Comparison of ENCODE assay signal across 20 cellular contexts in the genomic region with DNA sequence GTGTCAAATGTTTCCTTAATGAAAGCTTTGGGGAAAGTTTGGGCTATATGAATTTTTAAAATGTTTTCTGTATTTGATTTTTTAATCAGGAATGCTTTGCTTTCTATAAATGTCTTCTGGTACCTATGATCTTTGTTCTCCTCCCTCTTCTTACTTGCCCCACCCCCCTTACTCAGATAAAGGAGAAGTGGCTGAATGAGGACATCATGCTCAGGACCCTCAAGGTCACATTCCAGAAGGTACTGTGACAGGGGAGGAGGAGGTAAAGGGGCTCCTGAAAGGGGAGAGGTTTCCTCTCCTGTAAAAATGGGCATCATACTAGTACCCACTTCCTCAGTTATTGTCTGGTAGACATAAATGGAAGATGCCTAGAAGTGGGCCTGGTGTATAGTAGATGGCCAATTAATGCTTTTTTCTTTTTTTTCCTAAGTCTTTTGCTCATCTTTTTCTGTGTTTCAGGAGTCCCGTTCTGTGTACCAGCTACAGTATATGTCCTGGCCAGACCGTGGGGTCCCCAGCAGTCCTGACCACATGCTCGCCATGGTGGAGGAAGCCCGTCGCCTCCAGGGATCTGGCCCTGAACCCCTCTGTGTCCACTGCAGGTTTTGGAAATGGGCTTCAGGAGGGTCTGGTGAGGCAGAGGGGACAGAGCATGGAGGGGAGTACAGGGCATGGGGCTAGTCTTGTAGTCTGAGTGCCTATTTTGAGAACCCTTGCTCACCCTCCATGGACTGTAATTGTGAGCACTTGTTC. TPM values are rescaled to one million over a fixed set of nuclear protein-coding genes. Genes with fewer than 3 reads are reported as not detected.
DNase-seq lines count a peak whose midpoint lies in the region; ATAC-seq, FAIRE-seq and TF ChIP-seq lines count a peak whose summit lies in the region.
"Had no signal": no experiment of that assay in that cellular context is flagged by ENCODE, and none has a peak within 500 bp of the region (broad histone marks: within the 10 kb centered on the region; RNA-seq: fewer than 3 reads in every experiment).

No MANE protein-coding gene starts in this region.

- H3K36me3 ChIP-seq in Karpas-422 (ENCODE audit: insufficient read depth, low read length) = peaks cover 18% of the 10 kb centered on the region
- peaks cover 29% of the 10 kb centered on the region; the same call in 2 of the 3 replicates for H3K36me3 ChIP-seq in K562 (ENCODE audit: control insufficient read depth, insufficient read depth, low read length)
- H3K36me3 ChIP-seq: adrenal gland had no signal

- H3K4me1 Mint-ChIP-seq in nephron progenitor cell = peaks cover 23% of the 10 kb centered on the region

- H3K9me1 ChIP-seq in K562 (ENCODE audit: control insufficient read depth, insufficient read depth, low read length) = no peaks in the 10 kb centered on the region

- WGBS in K562 (ENCODE audit: insufficient coverage, low coverage, missing lambda C conversion rate) = 84% methylated on average over 5 of the region's 5 CpGs

- no peak for ATAC-seq in K562
- no peak for ATAC-seq in HG02981 (IDR thresholded peaks at IDR 0.05; ENCODE audit: unreplicated experiment)
- ATAC-seq in HG02763 (IDR thresholded peaks at IDR 0.05; ENCODE audit: unreplicated experiment) = no peak
- no peak for ATAC-seq in HG02759 (IDR thresholded peaks at IDR 0.05; ENCODE audit: unreplicated experiment)
- ATAC-seq: PC-3 had no signal

- H3K9me3 ChIP-seq in Karpas-422 (ENCODE audit: low read length) (no peaks in the 10 kb centered on the region), K562 (replicated peaks; ENCODE audit: control insufficient read depth, insufficient read depth, low read depth, low read length) (0 out of 2 replicates have a peak, but pooled peaks cover 1% of the 10 kb centered on the region)
- H3K9me3 ChIP-seq: adrenal gland had no signal

- H3K4me3 Mint-ChIP-seq in nephron progenitor cell = peak overlapping the region; percentile 28

- CTCF ChIA-PET in K562 (lab: Yijun Ruan, JAX; ENCODE audit: low intra/inter-chr PET ratio) = no interaction called here

- intact Hi-C loops in K562 (cut with micrococcal nuclease) = no loop called here

- peak overlapping the region; percentile 91; the same call in 1 of the 2 replicates for H3K4me3 ChIP-seq in Karpas-422 (ENCODE audit: low read length)
- no peak overlapping the region for H3K4me3 ChIP-seq in K562
- H3K4me3 ChIP-seq: adrenal gland, lung, SK-N-MC had no signal

- peaks cover 3% of the 10 kb centered on the region for H3K27me3 Mint-ChIP-seq in nephron progenitor cell (ENCODE audit: low read depth, poor library complexity)

- no peak for TF ChIP-seq EP300 in K562 (IDR thresholded peaks at IDR 0.05; ENCODE audit: low read length)

- FAIRE-seq in K562 (lab: Jason Lieb, UNC) = no peak

- H3K9me3 Mint-ChIP-seq in nephron progenitor cell = peaks cover 6% of the 10 kb centered on the region

- BruUV-seq in K562 (replicated peaks; lab: Mats Ljungman, UMichigan) = no TSS peak

- H3K9ac ChIP-seq in Karpas-422 (ENCODE audit: low read length) = peak overlapping the region; percentile 98
- peak overlapping the region in 1 of 2 experiments; percentile 53; a peak in 1 of 4 replicates for H3K9ac ChIP-seq in K562 (ENCODE audit: insufficient read depth in 1 of 2, low read depth in 2 of 2, low read length in 2 of 2)

- H3K79me2 ChIP-seq in Karpas-422 (ENCODE audit: low read length) (peaks cover 52% of the 10 kb centered on the region), K562 (ENCODE audit: control insufficient read depth, insufficient read depth, low read length) (peaks cover 39% of the 10 kb centered on the region)

- TF ChIP-seq POLR2A in K562 (conservative IDR thresholded peaks at IDR 0.05) = no peak

- DNase-seq in SIG-M5 treated with dmso at 0.1 percent for 504 hours (lab: John Stamatoyannopoulos, UW; ENCODE audit: unreplicated experiment) (peak; percentile 42), SIG-M5 (lab: John Stamatoyannopoulos, UW) (no peak), Karpas-422 (peak; percentile 81), K562 (ENCODE audit: extremely low read depth in 1 of 4, low spot score in 3 of 4) (no peak), nephron progenitor cell (no peak)
- DNase-seq: adrenal gland; EL; foreskin melanocyte; NCI-H2029; NCI-H526 treated with DMSO at 0.1 percent for 48 hours; PC-3; stimulated activated CD4-positive, alpha-beta T cell treated with anti-CD3 and anti-CD28 coated beads, Interleukin-4, amount 100 ng/mL, for 1 hour; trophoblast cell had no signal

- H4K20me1 ChIP-seq in Karpas-422 (ENCODE audit: insufficient read depth, low read depth, low read length) (no peaks in the 10 kb centered on the region), K562 (replicated peaks; ENCODE audit: control insufficient read depth, insufficient read depth, low read length) (no peaks in the 10 kb centered on the region)

- H3K27me3 ChIP-seq in Karpas-422 (ENCODE audit: low read length) (no peaks in the 10 kb centered on the region), K562 (ENCODE audit: control insufficient read depth in 2 of 2, insufficient read depth in 2 of 2, low read length in 2 of 2) (no peaks in the 10 kb centered on the region)
- H3K27me3 ChIP-seq: adrenal gland had no signal

- POLR2A ChIA-PET in K562 (lab: Yijun Ruan, JAX) = interaction anchor here (0.7 to 1.2 kb wide), 2 partner anchors 15 to 18 kb away, joined by 3 read pairs; no protein-coding TSS in a partner anchor

- H2AFZ ChIP-seq in Karpas-422 (ENCODE audit: low read length) = no peak overlapping the region
- no peak overlapping the region for H2AFZ ChIP-seq in K562 (ENCODE audit: low read depth, low read length)

- no peak for TF ChIP-seq CTCF in K562 (IDR thresholded peaks at IDR 0.05 in 2 of 3, conservative IDR thresholded peaks at IDR 0.05 in 1 of 3; ENCODE audit: insufficient read depth in 2 of 3, low read depth in 1 of 3, low read length in 3 of 3)
- no peak for TF ChIP-seq CTCF in nephron progenitor cell (IDR thresholded peaks at IDR 0.05)

- peak overlapping the region; percentile 48 for H3K27ac Mint-ChIP-seq in nephron progenitor cell

- H3K4me2 ChIP-seq in Karpas-422 (ENCODE audit: low read depth, low read length, poor library complexity, severe bottlenecking) = peak overlapping the region; percentile 91
- H3K4me2 ChIP-seq in K562 (ENCODE audit: insufficient read depth, low read length) = no peak overlapping the region

- in situ Hi-C loops in K562 (cut with MboI) = no loop called here

- TF ChIP-seq RAD21 in K562 (CRISPR knock-in tag; conservative IDR thresholded peaks at IDR 0.05 in 1 of 2, IDR thresholded peaks at IDR 0.05 in 1 of 2) = no peak

- H3K36me3 Mint-ChIP-seq in nephron progenitor cell (ENCODE audit: low read depth) = peaks cover 24% of the 10 kb centered on the region

- H3K9me2 ChIP-seq in Karpas-422 (replicated peaks; ENCODE audit: insufficient read depth, low read length) = no peaks in the 10 kb centered on the region

- peak overlapping the region; percentile 93 for H3K27ac ChIP-seq in Karpas-422 (ENCODE audit: low read length)
- H3K27ac ChIP-seq in K562 (ENCODE audit: extremely low read depth, low read depth, low read length) = no peak overlapping the region
- H3K27ac ChIP-seq: adrenal gland, HL-60, SK-N-MC, VCaP had no signal

- H3K4me1 ChIP-seq in Karpas-422 (ENCODE audit: low read length) = peaks cover 74% of the 10 kb centered on the region
- H3K4me1 ChIP-seq in K562 (replicated peaks in 1 of 2; ENCODE audit: control insufficient read depth in 2 of 2, insufficient read depth in 2 of 2, low read length in 2 of 2) = peaks cover 25 to 39% of the 10 kb centered on the region in 2 experiments; a peak in 4 of 5 replicates

TF ChIP-seq in K562, 482 proteins besides CTCF, POLR2A, EP300 and RAD21 (continues in another document):
- TF ChIP-seq SPI1 (IDR thresholded peaks at IDR 0.05; ENCODE audit: borderline replicate concordance, low read depth, low read length) = peak; percentile 48; the same call in 1 of the 2 replicates

RNA-seq across cellular contexts. Expression of a gene that starts 13.9 kb away (rescaled TPM):
- total RNA-seq in Karpas-422 (2014; rRNA removed; shearing (Covaris generic); ENCODE audit: low replicate concordance) = 229 and 264 TPM in 2 replicates
- 213 and 354 TPM in 2 replicates for total RNA-seq in K562 (2011; cell fraction: chromatin; rRNA removed; ENCODE audit: low replicate concordance)
- 191 TPM in 2 replicates for total RNA-seq in K562 (2011; cell fraction: nucleolus; rRNA removed)
- total RNA-seq in K562 (2011; cell fraction: nucleoplasm; rRNA removed) = 220 and 291 TPM in 2 replicates
- total RNA-seq in K562 (2014; rRNA removed) (49.6 and 57.0 TPM in 2 replicates), K562 (2014; rRNA removed; fragmentation: Illumina TruSeq; extraction: Trizol) (36.9 and 37.6 TPM in 2 replicates), K562 (2015; rRNA removed; fragmentation: Illumina TruSeq; extraction: Trizol) (35.2 and 38.5 TPM in 2 replicates), K562 (2021) (64.0 and 64.4 TPM in 2 replicates)
- polyA plus RNA-seq in K562 (2011; rRNA removed) (51.0 and 58.7 TPM in 2 replicates), K562 (2014; fragmentation: Illumina TruSeq; extraction: Trizol) (79.5 and 90.7 TPM in 2 replicates), K562 (2014; fragmentation: Nextera tagmentation; extraction: Ambion mirVana) (10 to 100 TPM; 11.6 to 19.3 TPM), K562 (2014; rRNA removed) (67.4 and 76.7 TPM in 2 replicates)
- polyA plus RNA-seq in K562 (2011; cell fraction: cytosol; rRNA removed) = 53.2 and 74.2 TPM in 2 replicates
- polyA plus RNA-seq in K562 (2011; cell fraction: nucleus; rRNA removed) = 140 and 232 TPM in 2 replicates
- polyA plus RNA-seq in K562 (2012) = 44.4 and 61.5 TPM in 2 replicates
- 42.3 and 45.7 TPM in 2 replicates for polyA minus RNA-seq in K562 (2011; rRNA and poly(A)+ RNA removed)
- 31.4 and 33.8 TPM in 2 replicates for polyA minus RNA-seq in K562 (2011; cell fraction: cytosol; rRNA and poly(A)+ RNA removed)
- polyA minus RNA-seq in K562 (2011; cell fraction: nucleus; rRNA and poly(A)+ RNA removed) = 74.3 and 76.3 TPM in 2 replicates

RNA-seq across cellular contexts. Expression of a gene that starts 27.1 kb away (rescaled TPM):
- total RNA-seq in Karpas-422 (2014; rRNA removed; shearing (Covaris generic); ENCODE audit: low replicate concordance) = 233 and 379 TPM in 2 replicates
- 74.0 and 256 TPM in 2 replicates for total RNA-seq in K562 (2011; cell fraction: chromatin; rRNA removed; ENCODE audit: low replicate concordance)
- 209 and 220 TPM in 2 replicates for total RNA-seq in K562 (2011; cell fraction: nucleolus; rRNA removed)
- total RNA-seq in K562 (2011; cell fraction: nucleoplasm; rRNA removed) = 139 and 147 TPM in 2 replicates
- total RNA-seq in K562 (2014; rRNA removed) = 187 and 239 TPM in 2 replicates
- 42.1 and 52.9 TPM in 2 replicates for total RNA-seq in K562 (2014; rRNA removed; fragmentation: Illumina TruSeq; extraction: Trizol)
- total RNA-seq in K562 (2015; rRNA removed; fragmentation: Illumina TruSeq; extraction: Trizol) = 97.8 and 103 TPM in 2 replicates
- total RNA-seq in K562 (2021) = 164 and 167 TPM in 2 replicates
- 127 and 158 TPM in 2 replicates for polyA plus RNA-seq in K562 (2011; rRNA removed)
- polyA plus RNA-seq in K562 (2011; cell fraction: cytosol; rRNA removed) = 271 and 517 TPM in 2 replicates
- 407 and 557 TPM in 2 replicates for polyA plus RNA-seq in K562 (2011; cell fraction: nucleus; rRNA removed)
- 134 and 149 TPM in 2 replicates for polyA plus RNA-seq in K562 (2012)
- 100.0 and 155 TPM in 2 replicates for polyA plus RNA-seq in K562 (2014; fragmentation: Illumina TruSeq; extraction: Trizol)
- 10 to 100 TPM; 35.4 to 53.3 TPM for polyA plus RNA-seq in K562 (2014; fragmentation: Nextera tagmentation; extraction: Ambion mirVana)
- polyA plus RNA-seq in K562 (2014; rRNA removed) = 209 and 231 TPM in 2 replicates
- 51.7 and 70.1 TPM in 2 replicates for polyA minus RNA-seq in K562 (2011; rRNA and poly(A)+ RNA removed)
- polyA minus RNA-seq in K562 (2011; cell fraction: cytosol; rRNA and poly(A)+ RNA removed) = 78.1 and 83.2 TPM in 2 replicates
- 115 and 121 TPM in 2 replicates for polyA minus RNA-seq in K562 (2011; cell fraction: nucleus; rRNA and poly(A)+ RNA removed)

Comparison
In these comparisons a context has a peak if more than half of its experiments do, and no peak if none do; other contexts are left out.
1. DNase-seq: peak in SIG-M5 treated with dmso at 0.1 percent for 504 hours (single experiment) and Karpas-422 (single experiment); none in SIG-M5 (single experiment), K562 (0 of 4) and nephron progenitor cell (single experiment).